Comparison of ENCODE assay signal across 10 cellular contexts in genomic region chr14:69650948-69651369, GRCh38. TPM values are rescaled to one million over a fixed set of nuclear protein-coding genes. Genes with fewer than 3 reads are reported as not detected.
DNase-seq lines count a peak whose midpoint lies in the region; ATAC-seq, FAIRE-seq and TF ChIP-seq lines count a peak whose summit lies in the region.
"Had no signal": no experiment of that assay in that cellular context is flagged by ENCODE, and none has a peak within 500 bp of the region (broad histone marks: within the 10 kb centered on the region; RNA-seq: fewer than 3 reads in every experiment).

No MANE protein-coding gene starts in this region.

- peak overlapping the region; percentile 15; the same call in 1 of the 2 replicates for H3K27ac Mint-ChIP-seq in WTC11
- peak overlapping the region; percentile 17 for H3K27ac Mint-ChIP-seq in glutamatergic neuron (ENCODE audit: unreplicated experiment)

- no peaks in the 10 kb centered on the region for H3K9me3 Mint-ChIP-seq in WTC11
- H3K9me3 Mint-ChIP-seq in glutamatergic neuron (ENCODE audit: unreplicated experiment), result peaks cover 18% of the 10 kb centered on the region

- H3K27ac ChIP-seq in gastrocnemius medialis, result peak overlapping the region; percentile 59 to 72 (median 64)

- TF ChIP-seq CTCF in WTC11 (IDR thresholded peaks at IDR 0.05) (no peak), glutamatergic neuron (IDR thresholded peaks at IDR 0.05; ENCODE audit: partially characterized antibody, unreplicated experiment) (no peak), gastrocnemius medialis (IDR thresholded peaks at IDR 0.05 in 4 of 5, conservative IDR thresholded peaks at IDR 0.05 in 1 of 5) (no peak), GM20000 (IDR thresholded peaks at IDR 0.05; ENCODE audit: extremely low read depth, missing control alignments) (no peak)

- no peak for TF ChIP-seq POLR2A in GM12892 (IDR thresholded peaks at IDR 0.05; ENCODE audit: low read depth, low read length)
- no peak for TF ChIP-seq POLR2A in gastrocnemius medialis (IDR thresholded peaks at IDR 0.05)
- TF ChIP-seq POLR2A in GM18505 (IDR thresholded peaks at IDR 0.05; ENCODE audit: borderline replicate concordance, extremely low read depth, insufficient read depth, insufficient read length), result no peak

- H3K9me3 ChIP-seq in gastrocnemius medialis, result no peaks in the 10 kb centered on the region

- FAIRE-seq in GM12892 (lab: Jason Lieb, UNC), result peak; percentile 5

- ATAC-seq in WTC11 (peak; percentile 36), gastrocnemius medialis (no peak), GM18505 (IDR thresholded peaks at IDR 0.05; ENCODE audit: unreplicated experiment) (no peak)

- no peaks in the 10 kb centered on the region for H3K36me3 ChIP-seq in gastrocnemius medialis

- H3K36me3 Mint-ChIP-seq in WTC11 (no peaks in the 10 kb centered on the region), glutamatergic neuron (ENCODE audit: unreplicated experiment) (peaks cover 4% of the 10 kb centered on the region)

- POLR2A ChIA-PET in WTC11 (lab: Charles Lee), result no interaction called here

- H3K27me3 Mint-ChIP-seq in WTC11 (ENCODE audit: low read depth) (no peaks in the 10 kb centered on the region), glutamatergic neuron (ENCODE audit: unreplicated experiment) (peaks cover 3% of the 10 kb centered on the region)

- intact Hi-C loops in gastrocnemius medialis (cut with DNase I; ENCODE audit: low total_unique reads), result no loop called here

- in situ Hi-C loops in gastrocnemius medialis (cut with MboI; ENCODE audit: low sequenced_read_pairs in 4 of 4), result no loop called here

- no peaks in the 10 kb centered on the region for H3K27me3 ChIP-seq in gastrocnemius medialis

- DNase-seq in GM12892 (ENCODE audit: insufficient read length), result no peak
- DNase-seq in WTC11 (ENCODE audit: low spot score), result no peak
- DNase-seq in glutamatergic neuron, result no peak
- no peak for DNase-seq in gastrocnemius medialis
- DNase-seq in SHP77 treated with DMSO at 0.1 percent for 48 hours (lab: John Stamatoyannopoulos, UW), result no peak
- DNase-seq in GM20000 (ENCODE audit: low spot score), result no peak
- DNase-seq in COLO829 (ENCODE audit: low spot score), result no peak
- DNase-seq: left cardiac atrium, NCI-H1105 had no signal

- CTCF ChIA-PET in WTC11 (lab: Charles Lee), result interaction anchor here (1.3 kb wide), 1 partner anchor 103 kb away, joined by 4 read pairs; no protein-coding TSS in a partner anchor

- peaks cover 77 to 84% of the 10 kb centered on the region in 2 donors for H3K4me1 ChIP-seq in gastrocnemius medialis

- H3K4me3 ChIP-seq in gastrocnemius medialis, result no peak overlapping the region

- H3K4me1 Mint-ChIP-seq in WTC11, result peaks cover 59% of the 10 kb centered on the region
- H3K4me1 Mint-ChIP-seq in glutamatergic neuron (ENCODE audit: low read depth, unreplicated experiment), result peaks cover 57% of the 10 kb centered on the region

- H3K4me3 Mint-ChIP-seq in WTC11 (no peak overlapping the region), glutamatergic neuron (ENCODE audit: unreplicated experiment) (peak overlapping the region; percentile 72)

TF ChIP-seq in WTC11, 78 proteins besides CTCF, POLR2A, EP300 and RAD21:
- TF ChIP-seq FOXJ3 (CRISPR knock-in tag; IDR thresholded peaks at IDR 0.05; ENCODE audit: borderline replicate concordance), result no peak
- no peak for TF ChIP-seq TCF7 (CRISPR knock-in tag; IDR thresholded peaks at IDR 0.05; ENCODE audit: low read depth)
- TF ChIP-seq MAX (CRISPR knock-in tag; IDR thresholded peaks at IDR 0.05), result no peak
- no peak for TF ChIP-seq ZNF232 (CRISPR knock-in tag; IDR thresholded peaks at IDR 0.05)
- TF ChIP-seq STAT6 (CRISPR knock-in tag; conservative IDR thresholded peaks at IDR 0.05; ENCODE audit: low read depth), result no peak
- TF ChIP-seq ZNF281 (CRISPR knock-in tag; IDR thresholded peaks at IDR 0.05), result no peak
- TF ChIP-seq CDX4 (CRISPR knock-in tag; IDR thresholded peaks at IDR 0.05; ENCODE audit: borderline replicate concordance), result no peak
- TF ChIP-seq USF2 (CRISPR knock-in tag; IDR thresholded peaks at IDR 0.05), result no peak
- TF ChIP-seq SP1 (CRISPR knock-in tag; conservative IDR thresholded peaks at IDR 0.05), result no peak

RNA-seq across cellular contexts. Expression of gene SUSD6, which starts 39.6 kb away (rescaled TPM):
- polyA plus RNA-seq in GM12892 (2012; ENCODE audit: missing spikeins), result 19.0 TPM
- total RNA-seq in WTC11 (2021) (6.6 to 10.1 TPM (median 8.1 TPM) in 3 replicates), glutamatergic neuron (ENCODE audit: unreplicated experiment) (106 TPM), gastrocnemius medialis (10 to 100 TPM; 11.9 to 26.3 (median 16.2) TPM)
